ENCODE assay signal across 17 cellular contexts in genomic region chr22:28025333-28025732, GRCh38.
A peak's percentile ranks its signal among the peaks of the same experiment; 100 is the strongest.
DNase-seq lines count a peak whose midpoint lies in the region; ATAC-seq and TF ChIP-seq lines count a peak whose summit lies in the region.
"Had no signal": no experiment of that assay in that cellular context is flagged by ENCODE, and none has a peak within 500 bp of the region (broad histone marks: within the 10 kb centered on the region; RNA-seq: fewer than 3 reads in every experiment).

No MANE protein-coding gene starts in this region.

- H3K27ac Mint-ChIP-seq in natural killer cell (no peak overlapping the region), endothelial cell (ENCODE audit: unreplicated experiment) (peak overlapping the region; percentile 70)
- H3K27ac Mint-ChIP-seq in natural killer cell treated with Interleukin-12 subunit alpha and Interleukin-12 subunit beta and Interleukin-15 and Interleukin-18, amount 100 ng/mL, for 72 hours: no peak overlapping the region
- H3K27ac Mint-ChIP-seq: CD4-positive, CD25-positive, alpha-beta regulatory T cell; GM23338 had no signal

- H3K27ac ChIP-seq in prostate gland: no peak overlapping the region

- H3K4me3 ChIP-seq in prostate gland: no peak overlapping the region
- H3K4me3 ChIP-seq: GM23338 had no signal

- H3K9me3 ChIP-seq in prostate gland: no peaks in the 10 kb centered on the region

- TF ChIP-seq CTCF in natural killer cell (IDR thresholded peaks at IDR 0.05) (no peak), endothelial cell (IDR thresholded peaks at IDR 0.05; ENCODE audit: unreplicated experiment) (no peak), prostate gland (IDR thresholded peaks at IDR 0.05) (no peak)

- DNase-seq in natural killer cell: peak; percentile 7
- no peak for DNase-seq in natural killer cell treated with Interleukin-12 subunit alpha and Interleukin-12 subunit beta and Interleukin-15 and Interleukin-18, amount 100 ng/mL, for 72 hours (ENCODE audit: low spot score)
- DNase-seq in endothelial cell (ENCODE audit: low spot score): no peak
- peak; percentile 21 for DNase-seq in sciatic nerve (ENCODE audit: low spot score)
- no peak for DNase-seq in DMS 273 (lab: John Stamatoyannopoulos, UW; ENCODE audit: unreplicated experiment)
- DNase-seq in prostate gland (ENCODE audit: low spot score): no peak
- DNase-seq: AML-193; CD4-positive, CD25-positive, alpha-beta regulatory T cell; DMS79 treated with DMSO at 0.1 percent for 48 hours; IMR-90; NCI-H1930; NCI-H2171 treated with DMSO at 0.1 percent for 48 hours; NCI-H82; SHP77 treated with DMSO at 0.1 percent for 48 hours had no signal

- intact Hi-C loops in natural killer cell (cut with micrococcal nuclease): loop anchor here (10.0 kb wide), 1 partner anchor 1019 kb away; no protein-coding TSS in a partner anchor
- intact Hi-C loops in sciatic nerve (cut with DNase I): no loop called here
- intact Hi-C loops in prostate gland (cut with DNase I): no loop called here

- H3K27me3 ChIP-seq in prostate gland (replicated peaks; ENCODE audit: insufficient read depth): no peaks in the 10 kb centered on the region

- H3K9me3 Mint-ChIP-seq in natural killer cell (no peaks in the 10 kb centered on the region), endothelial cell (ENCODE audit: unreplicated experiment) (no peaks in the 10 kb centered on the region)
- no peaks in the 10 kb centered on the region for H3K9me3 Mint-ChIP-seq in natural killer cell treated with Interleukin-12 subunit alpha and Interleukin-12 subunit beta and Interleukin-15 and Interleukin-18, amount 100 ng/mL, for 72 hours
- H3K9me3 Mint-ChIP-seq: CD4-positive, CD25-positive, alpha-beta regulatory T cell; GM23338 had no signal

- H3K36me3 Mint-ChIP-seq in natural killer cell (no peaks in the 10 kb centered on the region), endothelial cell (ENCODE audit: low read depth, unreplicated experiment) (peaks cover 24% of the 10 kb centered on the region)
- H3K36me3 Mint-ChIP-seq in natural killer cell treated with Interleukin-12 subunit alpha and Interleukin-12 subunit beta and Interleukin-15 and Interleukin-18, amount 100 ng/mL, for 72 hours: no peaks in the 10 kb centered on the region
- H3K36me3 Mint-ChIP-seq: CD4-positive, CD25-positive, alpha-beta regulatory T cell had no signal

- WGBS in prostate gland: 83% methylated on average over 7 of the region's 7 CpGs

- H3K36me3 ChIP-seq in prostate gland: no peaks in the 10 kb centered on the region

- H3K4me1 Mint-ChIP-seq in natural killer cell: no peaks in the 10 kb centered on the region
- no peaks in the 10 kb centered on the region for H3K4me1 Mint-ChIP-seq in natural killer cell treated with Interleukin-12 subunit alpha and Interleukin-12 subunit beta and Interleukin-15 and Interleukin-18, amount 100 ng/mL, for 72 hours (ENCODE audit: low read depth in 2 of 2)
- peaks cover 25% of the 10 kb centered on the region for H3K4me1 Mint-ChIP-seq in endothelial cell (ENCODE audit: unreplicated experiment)
- H3K4me1 Mint-ChIP-seq: CD4-positive, CD25-positive, alpha-beta regulatory T cell had no signal

- H3K4me3 Mint-ChIP-seq in natural killer cell (no peak overlapping the region), endothelial cell (ENCODE audit: unreplicated experiment) (no peak overlapping the region)
- no peak overlapping the region for H3K4me3 Mint-ChIP-seq in natural killer cell treated with Interleukin-12 subunit alpha and Interleukin-12 subunit beta and Interleukin-15 and Interleukin-18, amount 100 ng/mL, for 72 hours
- H3K4me3 Mint-ChIP-seq: CD4-positive, CD25-positive, alpha-beta regulatory T cell; GM23338 had no signal

- H3K27me3 Mint-ChIP-seq in natural killer cell (ENCODE audit: low read depth in 2 of 2) (peaks cover 0 to 3% of the 10 kb centered on the region in 2 donors), endothelial cell (ENCODE audit: unreplicated experiment) (peaks cover 13% of the 10 kb centered on the region)
- H3K27me3 Mint-ChIP-seq in natural killer cell treated with Interleukin-12 subunit alpha and Interleukin-12 subunit beta and Interleukin-15 and Interleukin-18, amount 100 ng/mL, for 72 hours: no peaks in the 10 kb centered on the region

- H3K4me1 ChIP-seq in prostate gland (replicated peaks): no peaks in the 10 kb centered on the region

- no peak for ATAC-seq in natural killer cell
- ATAC-seq in natural killer cell treated with Interleukin-12 subunit alpha and Interleukin-12 subunit beta and Interleukin-15 and Interleukin-18, amount 100 ng/mL, for 72 hours: no peak
- ATAC-seq in sciatic nerve: no peak
- no peak for ATAC-seq in GM19463 (IDR thresholded peaks at IDR 0.05; ENCODE audit: unreplicated experiment)
- ATAC-seq in HG03196 (IDR thresholded peaks at IDR 0.05; ENCODE audit: unreplicated experiment): no peak
- ATAC-seq: GM23338 had no signal

- TF ChIP-seq POLR2A in prostate gland (IDR thresholded peaks at IDR 0.05): no peak

Comparison
In these comparisons a context has a peak if more than half of its experiments do, and no peak if none do; other contexts are left out.
1. DNase-seq: peak in natural killer cell (single experiment) and sciatic nerve (single experiment); none in natural killer cell treated with Interleukin-12 subunit alpha and Interleukin-12 subunit beta and Interleukin-15 and Interleukin-18, amount 100 ng/mL, for 72 hours (single experiment), endothelial cell (single experiment), DMS 273 (single experiment) and prostate gland (single experiment).